Comparison of ENCODE assay signal across 8 cellular contexts in genomic region chr3:189304465-189305341, GRCh38.
DNase-seq lines count a peak whose midpoint lies in the region; ATAC-seq and TF ChIP-seq lines count a peak whose summit lies in the region.

No MANE protein-coding gene starts in this region.

- no peak overlapping the region for H3K4me3 ChIP-seq in iPS DF 6.9 (ENCODE audit: low read length)

- peak; percentile 70 for DNase-seq in COLO668 (lab: John Stamatoyannopoulos, UW; ENCODE audit: unreplicated experiment)
- DNase-seq in LoVo (ENCODE audit: low spot score): peak; percentile 86
- DNase-seq in iPS DF 6.9 (ENCODE audit: low read depth, low spot score): peak; percentile 18
- DNase-seq in NCI-H1694 treated with DMSO at 0.1 percent for 48 hours (lab: John Stamatoyannopoulos, UW): no peak
- DNase-seq in anterior cingulate cortex (lab: John Stamatoyannopoulos, UW): no peak

- no peaks in the 10 kb centered on the region for H3K27me3 ChIP-seq in iPS DF 6.9 (ENCODE audit: control insufficient read depth, insufficient read depth, low read length)

- H3K36me3 ChIP-seq in iPS DF 6.9 (ENCODE audit: control insufficient read depth, insufficient read depth, low read length): no peaks in the 10 kb centered on the region

- peaks cover 3% of the 10 kb centered on the region; the same call in 1 of the 2 replicates for H3K4me1 ChIP-seq in iPS DF 6.9 (ENCODE audit: control insufficient read depth, insufficient read depth, low read length)

- peak overlapping the region; percentile 99 for H3K27ac ChIP-seq in VCaP
- no peak overlapping the region for H3K27ac ChIP-seq in iPS DF 6.9 (ENCODE audit: low read length)

- no peak for TF ChIP-seq CTCF in VCaP (conservative IDR thresholded peaks at IDR 0.05)

- H3K9me3 ChIP-seq in iPS DF 6.9 (ENCODE audit: control insufficient read depth, insufficient read depth, low read length): no peaks in the 10 kb centered on the region

- WGBS in iPS DF 6.9 (ENCODE audit: insufficient coverage, insufficient read length): no CpG with 5 or more reads among the region's 10 CpGs

- no peak for ATAC-seq in HG03565 (IDR thresholded peaks at IDR 0.05; ENCODE audit: unreplicated experiment)
- ATAC-seq in HG03045 (IDR thresholded peaks at IDR 0.05; ENCODE audit: unreplicated experiment): no peak

Comparison
In these comparisons a context has a peak if more than half of its experiments do, and no peak if none do; other contexts are left out.
1. DNase-seq: peak in COLO668 (single experiment), LoVo (single experiment) and iPS DF 6.9 (single experiment); none in NCI-H1694 treated with DMSO at 0.1 percent for 48 hours (single experiment) and anterior cingulate cortex (0 of 58).